Comparison of ENCODE assay signal across 12 cellular contexts in genomic region chr7:94392391-94392782, GRCh38. TPM values are rescaled to one million over a fixed set of nuclear protein-coding genes. Genes with fewer than 3 reads are reported as not detected.
DNase-seq lines count a peak whose midpoint lies in the region; ATAC-seq and TF ChIP-seq lines count a peak whose summit lies in the region.
"Had no signal": no experiment of that assay in that cellular context is flagged by ENCODE, and none has a peak within 500 bp of the region (broad histone marks: within the 10 kb centered on the region; RNA-seq: fewer than 3 reads in every experiment).

No MANE protein-coding gene starts in this region.

- H2BK120ac ChIP-seq in neuronal stem cell (ENCODE audit: low read depth, low read length): no peak overlapping the region

- H4K91ac ChIP-seq in neuronal stem cell (ENCODE audit: low read depth, low read length, poor library complexity): no peak overlapping the region

- H4K8ac ChIP-seq in neuronal stem cell (ENCODE audit: low read depth, low read length): no peak overlapping the region

- ATAC-seq in left ventricle myocardium superior (no peak), HG03025 (IDR thresholded peaks at IDR 0.05; ENCODE audit: low FRiP score, unreplicated experiment) (no peak), GM18861 (IDR thresholded peaks at IDR 0.05; ENCODE audit: unreplicated experiment) (no peak)

- intact Hi-C loops in left ventricle myocardium superior (cut with micrococcal nuclease): no loop called here

- H3K9ac ChIP-seq in neuronal stem cell (ENCODE audit: low read depth, low read length, poor library complexity): no peak overlapping the region
- H3K9ac ChIP-seq: KMS-11 had no signal

- H3K18ac ChIP-seq in neuronal stem cell (ENCODE audit: low read length): no peak overlapping the region

- H2BK5ac ChIP-seq in neuronal stem cell (ENCODE audit: low read length): no peak overlapping the region

- H3K4me1 ChIP-seq in right atrium auricular region (peaks cover 0 to 23% of the 10 kb centered on the region in 2 donors), neuronal stem cell (ENCODE audit: control insufficient read depth in 2 of 2, insufficient read depth in 1 of 2, low read depth in 1 of 2, low read length in 2 of 2) (peaks cover 14 to 15% of the 10 kb centered on the region in 2 donors)

- H3K36me3 ChIP-seq in right atrium auricular region (no peaks in the 10 kb centered on the region), neuronal stem cell (replicated peaks in 1 of 2; ENCODE audit: control insufficient read depth in 2 of 2, insufficient read depth in 2 of 2, low read length in 2 of 2) (no peaks in the 10 kb centered on the region)

- H3K4me2 ChIP-seq in neuronal stem cell (ENCODE audit: insufficient read depth, low read length, poor library complexity, severe bottlenecking): no peak overlapping the region
- H3K4me2 ChIP-seq: KMS-11 had no signal

- H3K4ac ChIP-seq in neuronal stem cell (ENCODE audit: low read length): no peak overlapping the region

- H3K4me3 ChIP-seq in right atrium auricular region (no peak overlapping the region), coronary artery (no peak overlapping the region), neuronal stem cell (ENCODE audit: low read length in 2 of 2) (no peak overlapping the region)

- no peaks in the 10 kb centered on the region for H3K27me3 ChIP-seq in right atrium auricular region
- no peaks in the 10 kb centered on the region for H3K27me3 ChIP-seq in neuronal stem cell (ENCODE audit: control insufficient read depth in 3 of 3, insufficient read depth in 3 of 3, low read depth in 1 of 3, low read length in 3 of 3)

- no peak overlapping the region for H3K14ac ChIP-seq in neuronal stem cell (ENCODE audit: low read length)

- H3K27ac ChIP-seq in right atrium auricular region: peak overlapping the region; percentile 70 to 93
- H3K27ac ChIP-seq in coronary artery: peak overlapping the region; percentile 83 to 95
- no peak overlapping the region for H3K27ac ChIP-seq in neuronal stem cell (replicated peaks; ENCODE audit: low read length)
- H3K27ac ChIP-seq: KMS-11 had no signal

- WGBS in neuronal stem cell (ENCODE audit: extremely low coverage in 2 of 2, insufficient read length in 2 of 2, insufficient replicate concordance in 1 of 2), 2 donors: no CpG with 5 or more reads among the region's 1 CpG

- H2BK15ac ChIP-seq in neuronal stem cell (ENCODE audit: low read length): no peak overlapping the region

- no peak overlapping the region for H2BK12ac ChIP-seq in neuronal stem cell (ENCODE audit: low read length)

- no peak overlapping the region for H3K23ac ChIP-seq in neuronal stem cell (ENCODE audit: low read depth, low read length, poor library complexity)

- DNase-seq in right atrium auricular region (ENCODE audit: low spot score): no peak
- no peak for DNase-seq in left ventricle myocardium superior
- DNase-seq in coronary artery (ENCODE audit: low spot score): no peak
- DNase-seq in neuronal stem cell (ENCODE audit: low spot score): no peak
- no peak for DNase-seq in NCI-H1105 (lab: John Stamatoyannopoulos, UW)
- no peak for DNase-seq in NCI-H510A treated with DMSO at 0.1 percent for 48 hours (lab: John Stamatoyannopoulos, UW)
- DNase-seq: activated T-cell treated with anti-CD3 and anti-CD28 coated beads for 4 hours, NCI-H2081 treated with DMSO at 0.1 percent for 48 hours, small intestine had no signal

- peaks cover 2% of the 10 kb centered on the region for H3K79me1 ChIP-seq in neuronal stem cell (ENCODE audit: low read depth, low read length)

- H2AFZ ChIP-seq in neuronal stem cell (ENCODE audit: low read length): peak overlapping the region; percentile 71

- TF ChIP-seq CTCF in right atrium auricular region (IDR thresholded peaks at IDR 0.05) (no peak), coronary artery (IDR thresholded peaks at IDR 0.05) (no peak)

- H2AK5ac ChIP-seq in neuronal stem cell (ENCODE audit: low read depth, low read length): no peak overlapping the region

- no peaks in the 10 kb centered on the region for H3K9me3 ChIP-seq in right atrium auricular region
- H3K9me3 ChIP-seq in neuronal stem cell (replicated peaks in 1 of 2; ENCODE audit: control insufficient read depth in 2 of 2, insufficient read depth in 1 of 2, low read depth in 1 of 2, low read length in 2 of 2): no peaks in the 10 kb centered on the region

RNA-seq across cellular contexts. Expression of gene COL1A2, which starts 2.3 kb away (rescaled TPM):
- 100 to 1,000 TPM in 1 of 2 donors, 10 to 100 TPM in 1; 67.0 to 228 TPM for total RNA-seq in right atrium auricular region
- total RNA-seq in left ventricle myocardium superior: 78.1 TPM
- 40.8 TPM for polyA plus RNA-seq in neuronal stem cell (2013, experiment 1 of 2)
- 39.1 TPM for polyA plus RNA-seq in neuronal stem cell (2013, experiment 2 of 2)
